ENCODE assay signal across 1 cellular context in genomic region chr1:231423648-231424047, GRCh38.
TF ChIP-seq lines count a peak whose summit lies in the region.

No MANE protein-coding gene starts in this region.

TF ChIP-seq in HEK293, 187 proteins besides CTCF, POLR2A, EP300 and RAD21 (continued from another document and continues in another):
- TF ChIP-seq, protein P1, sequence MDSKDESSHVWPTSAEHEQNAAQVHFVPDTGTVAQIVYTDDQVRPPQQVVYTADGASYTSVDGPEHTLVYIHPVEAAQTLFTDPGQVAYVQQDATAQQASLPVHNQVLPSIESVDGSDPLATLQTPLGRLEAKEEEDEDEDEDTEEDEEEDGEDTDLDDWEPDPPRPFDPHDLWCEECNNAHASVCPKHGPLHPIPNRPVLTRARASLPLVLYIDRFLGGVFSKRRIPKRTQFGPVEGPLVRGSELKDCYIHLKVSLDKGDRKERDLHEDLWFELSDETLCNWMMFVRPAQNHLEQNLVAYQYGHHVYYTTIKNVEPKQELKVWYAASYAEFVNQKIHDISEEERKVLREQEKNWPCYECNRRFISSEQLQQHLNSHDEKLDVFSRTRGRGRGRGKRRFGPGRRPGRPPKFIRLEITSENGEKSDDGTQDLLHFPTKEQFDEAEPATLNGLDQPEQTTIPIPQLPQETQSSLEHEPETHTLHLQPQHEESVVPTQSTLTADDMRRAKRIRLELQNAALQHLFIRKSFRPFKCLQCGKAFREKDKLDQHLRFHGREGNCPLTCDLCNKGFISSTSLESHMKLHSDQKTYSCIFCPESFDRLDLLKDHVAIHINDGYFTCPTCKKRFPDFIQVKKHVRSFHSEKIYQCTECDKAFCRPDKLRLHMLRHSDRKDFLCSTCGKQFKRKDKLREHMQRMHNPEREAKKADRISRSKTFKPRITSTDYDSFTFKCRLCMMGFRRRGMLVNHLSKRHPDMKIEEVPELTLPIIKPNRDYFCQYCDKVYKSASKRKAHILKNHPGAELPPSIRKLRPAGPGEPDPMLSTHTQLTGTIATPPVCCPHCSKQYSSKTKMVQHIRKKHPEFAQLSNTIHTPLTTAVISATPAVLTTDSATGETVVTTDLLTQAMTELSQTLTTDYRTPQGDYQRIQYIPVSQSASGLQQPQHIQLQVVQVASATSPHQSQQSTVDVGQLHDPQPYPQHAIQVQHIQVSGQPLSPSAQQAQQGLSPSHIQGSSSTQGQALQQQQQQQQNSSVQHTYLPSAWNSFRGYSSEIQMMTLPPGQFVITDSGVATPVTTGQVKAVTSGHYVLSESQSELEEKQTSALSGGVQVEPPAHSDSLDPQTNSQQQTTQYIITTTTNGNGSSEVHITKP (tag by site-specific recombination; IDR thresholded peaks at IDR 0.05): no peak
- TF ChIP-seq ZNF311 (tag by site-specific recombination; IDR thresholded peaks at IDR 0.05; ENCODE audit: borderline replicate concordance) (no peak), KLF8 (tag by site-specific recombination; IDR thresholded peaks at IDR 0.05) (no peak), ZSCAN18 (tag by site-specific recombination; IDR thresholded peaks at IDR 0.05) (no peak), IKZF3 (tag by site-specific recombination; IDR thresholded peaks at IDR 0.05) (peak; percentile 89), ZNF133 (tag by site-specific recombination; IDR thresholded peaks at IDR 0.05) (no peak), INSM2 (tag by site-specific recombination; IDR thresholded peaks at IDR 0.05) (no peak), BCL11B (tag by site-specific recombination; IDR thresholded peaks at IDR 0.05; ENCODE audit: low read depth) (no peak), MZF1 (tag by site-specific recombination; IDR thresholded peaks at IDR 0.05; ENCODE audit: borderline replicate concordance) (no peak), ZNF449 (tag by site-specific recombination; IDR thresholded peaks at IDR 0.05) (no peak), ZNF169 (tag by site-specific recombination; IDR thresholded peaks at IDR 0.05) (no peak), ZNF366 (tag by site-specific recombination; conservative IDR thresholded peaks at IDR 0.05) (no peak; the same call in 1 of the 2 replicates), ZNF132 (tag by site-specific recombination; IDR thresholded peaks at IDR 0.05; ENCODE audit: borderline replicate concordance) (no peak), ZNF112 (tag by site-specific recombination; IDR thresholded peaks at IDR 0.05) (no peak), ZNF707 (tag by site-specific recombination; IDR thresholded peaks at IDR 0.05) (no peak), GLI2 (tag by site-specific recombination; IDR thresholded peaks at IDR 0.05; ENCODE audit: borderline replicate concordance, low read depth) (0 out of 2 replicates have a peak, but pooled peaks have one; percentile 9), ZNF24 (tag by site-specific recombination; IDR thresholded peaks at IDR 0.05) (no peak), KLF16 (tag by site-specific recombination; IDR thresholded peaks at IDR 0.05) (no peak), ZNF518A (tag by site-specific recombination; conservative IDR thresholded peaks at IDR 0.05; ENCODE audit: low read depth) (no peak), ATF2 (tag by site-specific recombination; IDR thresholded peaks at IDR 0.05; ENCODE audit: low read depth) (no peak), WT1 (tag by site-specific recombination; IDR thresholded peaks at IDR 0.05) (0 out of 2 replicates have a peak, but pooled peaks have one; percentile 19), GLIS1 (tag by site-specific recombination; IDR thresholded peaks at IDR 0.05) (peak; percentile 64), ZNF211 (tag by site-specific recombination; IDR thresholded peaks at IDR 0.05; ENCODE audit: low read depth) (no peak), ZNF37A (tag by site-specific recombination; IDR thresholded peaks at IDR 0.05) (no peak), HOXC10 (CRISPR knock-in tag; IDR thresholded peaks at IDR 0.05) (no peak), ZNF660 (tag by site-specific recombination; IDR thresholded peaks at IDR 0.05) (0 out of 2 replicates have a peak, but pooled peaks have one; percentile 23), SETDB1 (IDR thresholded peaks at IDR 0.05; ENCODE audit: insufficient read length, low read length) (no peak), ZNF791 (tag by site-specific recombination; IDR thresholded peaks at IDR 0.05) (no peak), SP7 (tag by site-specific recombination; IDR thresholded peaks at IDR 0.05) (peak; percentile 67), ZNF558 (tag by site-specific recombination; IDR thresholded peaks at IDR 0.05) (no peak), BCL11A (tag by site-specific recombination; IDR thresholded peaks at IDR 0.05; ENCODE audit: low read depth) (no peak), ZBTB17 (tag by site-specific recombination; IDR thresholded peaks at IDR 0.05) (peak; percentile 96), ZEB2 (tag by site-specific recombination; IDR thresholded peaks at IDR 0.05) (0 out of 2 replicates have a peak, but pooled peaks have one; percentile 24), ZNF610 (tag by site-specific recombination; IDR thresholded peaks at IDR 0.05; ENCODE audit: borderline replicate concordance) (no peak)
- TF ChIP-seq, protein P2, sequence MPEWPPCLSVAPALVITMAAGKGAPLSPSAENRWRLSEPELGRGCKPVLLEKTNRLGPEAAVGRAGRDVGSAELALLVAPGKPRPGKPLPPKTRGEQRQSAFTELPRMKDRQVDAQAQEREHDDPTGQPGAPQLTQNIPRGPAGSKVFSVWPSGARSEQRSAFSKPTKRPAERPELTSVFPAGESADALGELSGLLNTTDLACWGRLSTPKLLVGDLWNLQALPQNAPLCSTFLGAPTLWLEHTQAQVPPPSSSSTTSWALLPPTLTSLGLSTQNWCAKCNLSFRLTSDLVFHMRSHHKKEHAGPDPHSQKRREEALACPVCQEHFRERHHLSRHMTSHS (tag by site-specific recombination; IDR thresholded peaks at IDR 0.05): no peak
- TF ChIP-seq, protein P3, sequence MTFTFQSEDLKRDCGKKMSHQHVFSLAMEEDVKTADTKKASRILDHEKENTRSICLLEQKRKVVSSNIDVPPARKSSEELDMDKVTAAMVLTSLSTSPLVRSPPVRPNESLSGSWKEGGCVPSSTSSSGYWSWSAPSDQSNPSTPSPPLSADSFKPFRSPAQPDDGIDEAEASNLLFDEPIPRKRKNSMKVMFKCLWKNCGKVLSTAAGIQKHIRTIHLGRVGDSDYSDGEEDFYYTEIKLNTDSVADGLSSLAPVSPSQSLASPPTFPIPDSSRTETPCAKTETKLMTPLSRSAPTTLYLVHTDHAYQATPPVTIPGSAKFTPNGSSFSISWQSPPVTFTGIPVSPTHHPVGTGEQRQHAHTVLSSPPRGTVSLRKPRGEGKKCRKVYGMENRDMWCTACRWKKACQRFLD (tag by site-specific recombination; IDR thresholded peaks at IDR 0.05): no peak
- TF ChIP-seq, protein P4, sequence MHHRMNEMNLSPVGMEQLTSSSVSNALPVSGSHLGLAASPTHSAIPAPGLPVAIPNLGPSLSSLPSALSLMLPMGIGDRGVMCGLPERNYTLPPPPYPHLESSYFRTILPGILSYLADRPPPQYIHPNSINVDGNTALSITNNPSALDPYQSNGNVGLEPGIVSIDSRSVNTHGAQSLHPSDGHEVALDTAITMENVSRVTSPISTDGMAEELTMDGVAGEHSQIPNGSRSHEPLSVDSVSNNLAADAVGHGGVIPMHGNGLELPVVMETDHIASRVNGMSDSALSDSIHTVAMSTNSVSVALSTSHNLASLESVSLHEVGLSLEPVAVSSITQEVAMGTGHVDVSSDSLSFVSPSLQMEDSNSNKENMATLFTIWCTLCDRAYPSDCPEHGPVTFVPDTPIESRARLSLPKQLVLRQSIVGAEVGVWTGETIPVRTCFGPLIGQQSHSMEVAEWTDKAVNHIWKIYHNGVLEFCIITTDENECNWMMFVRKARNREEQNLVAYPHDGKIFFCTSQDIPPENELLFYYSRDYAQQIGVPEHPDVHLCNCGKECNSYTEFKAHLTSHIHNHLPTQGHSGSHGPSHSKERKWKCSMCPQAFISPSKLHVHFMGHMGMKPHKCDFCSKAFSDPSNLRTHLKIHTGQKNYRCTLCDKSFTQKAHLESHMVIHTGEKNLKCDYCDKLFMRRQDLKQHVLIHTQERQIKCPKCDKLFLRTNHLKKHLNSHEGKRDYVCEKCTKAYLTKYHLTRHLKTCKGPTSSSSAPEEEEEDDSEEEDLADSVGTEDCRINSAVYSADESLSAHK (tag by site-specific recombination; IDR thresholded peaks at IDR 0.05): no peak
